ENCODE assay signal across 26 cellular contexts in genomic region chr18:12754511-12754910, GRCh38.
"Had no signal": no experiment of that assay in that cellular context is flagged by ENCODE, and none has a peak within 500 bp of the region (broad histone marks: within the 10 kb centered on the region; RNA-seq: fewer than 3 reads in every experiment).

No MANE protein-coding gene starts in this region.

- H3K36me3 Mint-ChIP-seq: mesothelial cell of epicardium, naive B cell had no signal

- H3K27me3 ChIP-seq: esophagus muscularis mucosa, foreskin keratinocyte, gastroesophageal sphincter, heart left ventricle, hepatocyte had no signal

- H3K27ac ChIP-seq: coronary artery, esophagus muscularis mucosa, foreskin keratinocyte, gastroesophageal sphincter, heart left ventricle, hepatocyte, lower lobe of right lung had no signal

- FAIRE-seq: colon, endometrium, frontal cortex, kidney had no signal

- H3K4me3 ChIP-seq: coronary artery, esophagus muscularis mucosa, gastroesophageal sphincter, heart left ventricle, hepatocyte, lower lobe of right lung, mucosa of descending colon had no signal

- H3K9me3 Mint-ChIP-seq: effector memory CD8-positive, alpha-beta T cell; endodermal cell; immature natural killer cell; naive B cell had no signal

- H3K79me2 ChIP-seq: hepatocyte had no signal

- DNase-seq: dermis blood vessel endothelial cell; effector CD8-positive, alpha-beta T cell; effector memory CD8-positive, alpha-beta T cell; endodermal cell; heart left ventricle; hypothalamus; immature natural killer cell; islet precursor cell; kidney glomerular epithelial cell; left colon; left ventricle myocardium superior; lower lobe of right lung; mesenchymal stem cell; mucosa of descending colon; naive B cell had no signal

- H3K36me3 ChIP-seq: esophagus muscularis mucosa, gastroesophageal sphincter, heart left ventricle, lower lobe of right lung had no signal

- H2AFZ ChIP-seq: hepatocyte had no signal

- H3K4me1 Mint-ChIP-seq: endodermal cell, immature natural killer cell, mesothelial cell of epicardium had no signal

- ATAC-seq: effector memory CD8-positive, alpha-beta T cell; foreskin keratinocyte; gastroesophageal sphincter; heart left ventricle; left colon; left lobe of liver; left ventricle myocardium superior; lower lobe of right lung; mucosa of descending colon had no signal

- H3K4me2 ChIP-seq: hepatocyte had no signal

- H3K27ac Mint-ChIP-seq: endodermal cell, immature natural killer cell, mesothelial cell of epicardium had no signal

- H3K4me3 Mint-ChIP-seq: effector memory CD8-positive, alpha-beta T cell; endodermal cell; immature natural killer cell; mesothelial cell of epicardium; naive B cell had no signal

- H3K9me3 ChIP-seq: esophagus muscularis mucosa, gastroesophageal sphincter, heart left ventricle, lower lobe of right lung, mucosa of descending colon had no signal

- H3K4me1 ChIP-seq: esophagus muscularis mucosa, gastroesophageal sphincter, heart left ventricle, lower lobe of right lung had no signal
